Comparison of ENCODE assay signal across 28 cellular contexts in the genomic region with DNA sequence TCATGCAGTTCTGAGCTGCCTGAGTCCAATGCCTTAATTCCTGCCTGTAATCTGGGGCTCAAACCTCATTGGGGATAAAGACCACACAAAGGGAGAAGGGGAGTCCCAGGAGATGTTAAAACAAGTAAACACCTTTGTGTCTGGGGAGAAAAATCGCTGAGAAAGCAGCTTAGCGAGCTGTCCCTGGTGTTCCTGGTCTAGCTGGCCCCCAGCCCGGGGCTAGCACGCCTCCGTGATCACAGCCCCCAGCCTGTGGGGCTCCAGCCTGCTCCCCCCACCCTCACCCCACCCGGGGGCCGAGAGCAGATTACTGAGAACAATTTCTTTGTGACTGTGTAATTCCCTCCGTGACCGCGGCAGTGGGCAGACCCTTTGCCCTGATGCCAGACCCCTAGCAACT. TPM values are rescaled to one million over a fixed set of nuclear protein-coding genes. Genes with fewer than 3 reads are reported as not detected.
DNase-seq lines count a peak whose midpoint lies in the region; ATAC-seq and TF ChIP-seq lines count a peak whose summit lies in the region.
"Had no signal": no experiment of that assay in that cellular context is flagged by ENCODE, and none has a peak within 500 bp of the region (broad histone marks: within the 10 kb centered on the region; RNA-seq: fewer than 3 reads in every experiment).

No MANE protein-coding gene starts in this region.

- no peak for TF ChIP-seq CTCF in WERI-Rb-1 (IDR thresholded peaks at IDR 0.05; ENCODE audit: low read depth, low read length)
- no peak for TF ChIP-seq CTCF in thyroid gland (IDR thresholded peaks at IDR 0.05)

- peaks cover 10% of the 10 kb centered on the region for H3K4me1 Mint-ChIP-seq in activated T-cell treated with anti-CD3 and anti-CD28 coated beads, Interleukin-2, amount 50 U/mL, for 72 hours (ENCODE audit: low read depth)

- H3K4me3 Mint-ChIP-seq in activated T-cell treated with anti-CD3 and anti-CD28 coated beads, Interleukin-2, amount 50 U/mL, for 72 hours: no peak overlapping the region
- H3K4me3 Mint-ChIP-seq: CD4-positive, alpha-beta memory T cell; HFFc6 had no signal

- TF ChIP-seq POLR2A in thyroid gland (IDR thresholded peaks at IDR 0.05): no peak

- no peaks in the 10 kb centered on the region for H3K27me3 Mint-ChIP-seq in activated T-cell treated with anti-CD3 and anti-CD28 coated beads, Interleukin-2, amount 50 U/mL, for 72 hours (ENCODE audit: low read depth)
- H3K27me3 Mint-ChIP-seq: CD4-positive, alpha-beta memory T cell had no signal

- WGBS in thyroid gland, 2 donors: 54 to 60% methylated on average over 3 to 10 of the region's 10 CpGs

- peak overlapping the region; percentile 78 for H3K27ac ChIP-seq in WERI-Rb-1
- H3K27ac ChIP-seq in thyroid gland: no peak overlapping the region
- H3K27ac ChIP-seq: A549, PC-9 had no signal

- DNase-seq in activated T-cell treated with anti-CD3 and anti-CD28 coated beads, Interleukin-2, amount 50 U/mL, for 72 hours: no peak
- DNase-seq in activated T-cell treated with anti-CD3 and anti-CD28 coated beads for 4 hours (no peak), WERI-Rb-1 (peak; percentile 51), midbrain (lab: John Stamatoyannopoulos, UW) (peak; percentile 6), thyroid gland (peak; percentile 13 to 20), NCI-H2107 treated with DMSO at 0.1 percent for 48 hours (lab: John Stamatoyannopoulos, UW; ENCODE audit: unreplicated experiment) (no peak)
- DNase-seq: AML-193; CD4-positive, alpha-beta memory T cell; COR-L47; DMS 273 treated with DMSO at 0.1 percent for 48 hours; DMS79; GF-D8; GOT3; HFFc6; Kasumi-1; NCI-H1092 treated with DMSO at 0.1 percent for 48 hours; NCI-H1436; NCI-H187; NCI-H524; NCI-H748 treated with DMSO at 0.1 percent for 48 hours; NK-92 treated with Interleukin-12 subunit alpha and Interleukin-12 subunit beta, amount 100 ng/mL, for 24 hours; PC-9; SHP77 had no signal

- H3K36me3 Mint-ChIP-seq in activated T-cell treated with anti-CD3 and anti-CD28 coated beads, Interleukin-2, amount 50 U/mL, for 72 hours (ENCODE audit: insufficient read depth in 2 of 2): peaks cover 0 to 2% of the 10 kb centered on the region in 2 donors

- H3K36me3 ChIP-seq in WERI-Rb-1 (peaks cover 19% of the 10 kb centered on the region), thyroid gland (peaks cover 25 to 36% of the 10 kb centered on the region in 2 donors)

- intact Hi-C loops in thyroid gland (cut with DNase I): no loop called here

- H3K9me3 ChIP-seq in WERI-Rb-1 (ENCODE audit: severe bottlenecking): no peaks in the 10 kb centered on the region
- no peaks in the 10 kb centered on the region for H3K9me3 ChIP-seq in thyroid gland
- H3K9me3 ChIP-seq: A549; BLaER1 treated with 17β-estradiol and CSF1 and Interleukin-3, amounts not matched to agents 10 nM and 100 nM; HAP-1 had no signal

- H3K27me3 ChIP-seq in WERI-Rb-1 (ENCODE audit: insufficient read depth, low read depth, severe bottlenecking) (no peaks in the 10 kb centered on the region), thyroid gland (no peaks in the 10 kb centered on the region)
- H3K27me3 ChIP-seq: BLaER1 treated with 17β-estradiol and CSF1 and Interleukin-3, amounts not matched to agents 10 nM and 100 nM had no signal

- H3K9me3 Mint-ChIP-seq in activated T-cell treated with anti-CD3 and anti-CD28 coated beads, Interleukin-2, amount 50 U/mL, for 72 hours: no peaks in the 10 kb centered on the region
- H3K9me3 Mint-ChIP-seq: CD4-positive, alpha-beta memory T cell; HFFc6 had no signal

- peaks cover 2 to 4% of the 10 kb centered on the region in 2 donors for H3K4me1 ChIP-seq in thyroid gland
- H3K4me1 ChIP-seq: A549, HAP-1 had no signal

- H3K27ac Mint-ChIP-seq in activated T-cell treated with anti-CD3 and anti-CD28 coated beads, Interleukin-2, amount 50 U/mL, for 72 hours: peak overlapping the region; percentile 28
- H3K27ac Mint-ChIP-seq: HFFc6 had no signal

- no peak overlapping the region for H3K4me3 ChIP-seq in WERI-Rb-1 (ENCODE audit: low read depth, low read length)
- no peak overlapping the region for H3K4me3 ChIP-seq in thyroid gland (replicated peaks in 1 of 3)
- H3K4me3 ChIP-seq: A549; BLaER1 treated with 17β-estradiol and CSF1 and Interleukin-3, amounts not matched to agents 10 nM and 100 nM; HAP-1; K562; PC-9 had no signal

- no peak for ATAC-seq in activated T-cell treated with anti-CD3 and anti-CD28 coated beads, Interleukin-2, amount 50 U/mL, for 72 hours (replicated peaks in 1 of 2)
- no peak for ATAC-seq in HG03442 (IDR thresholded peaks at IDR 0.05; ENCODE audit: unreplicated experiment)
- ATAC-seq: K562 had no signal

RNA-seq across cellular contexts. Expression of a gene that starts 24.8 kb away (rescaled TPM):
- total RNA-seq in activated T-cell treated with anti-CD3 and anti-CD28 coated beads, Interleukin-2, amount 50 U/mL, for 72 hours: 1 to 10 TPM; 4.5 to 4.7 TPM
- 10 to 100 TPM; 18.1 to 73.0 (median 37.3) TPM for total RNA-seq in thyroid gland

RNA-seq across cellular contexts. Expression of a gene that starts 24.8 kb away (rescaled TPM):
- total RNA-seq in activated T-cell treated with anti-CD3 and anti-CD28 coated beads, Interleukin-2, amount 50 U/mL, for 72 hours: 10 to 100 TPM; 34.8 to 38.0 TPM
- 10 to 100 TPM; 26.2 to 34.9 (median 33.1) TPM for total RNA-seq in thyroid gland

Comparison
In these comparisons a context has a peak if more than half of its experiments do, and no peak if none do; other contexts are left out.
1. DNase-seq: peak in WERI-Rb-1 (single experiment), midbrain (single experiment) and thyroid gland (2 of 2); none in activated T-cell treated with anti-CD3 and anti-CD28 coated beads, Interleukin-2, amount 50 U/mL, for 72 hours (0 of 2), activated T-cell treated with anti-CD3 and anti-CD28 coated beads for 4 hours (single experiment) and NCI-H2107 treated with DMSO at 0.1 percent for 48 hours (single experiment).